ENCODE assay signal across 13 cellular contexts in genomic region chr2:172921538-172922236, GRCh38.
A peak's percentile ranks its signal among the peaks of the same experiment; 100 is the strongest.
DNase-seq lines count a peak whose midpoint lies in the region; TF ChIP-seq lines count a peak whose summit lies in the region.
"Had no signal": no experiment of that assay in that cellular context is flagged by ENCODE, and none has a peak within 500 bp of the region (broad histone marks: within the 10 kb centered on the region; RNA-seq: fewer than 3 reads in every experiment).

No MANE protein-coding gene starts in this region.

- TF ChIP-seq CTCF in fibroblast of pulmonary artery (IDR thresholded peaks at IDR 0.05; ENCODE audit: low read length, missing control alignments) (no peak), osteoblast (IDR thresholded peaks at IDR 0.05; ENCODE audit: extremely low read depth, low read depth, low read length) (no peak), MM.1S (IDR thresholded peaks at IDR 0.05; ENCODE audit: low read length) (no peak)

- H3K4me3 ChIP-seq in adipocyte (ENCODE audit: low read length) (no peak overlapping the region), fibroblast of pulmonary artery (replicated peaks; ENCODE audit: low read depth, low read length) (no peak overlapping the region), osteoblast (ENCODE audit: insufficient read depth, low read length) (no peak overlapping the region), MM.1S (ENCODE audit: low read length) (no peak overlapping the region)
- H3K4me3 ChIP-seq: heart left ventricle had no signal

- H3K27me3 ChIP-seq in adipocyte (replicated peaks; ENCODE audit: control insufficient read depth, insufficient read depth, low read length): no peaks in the 10 kb centered on the region
- peaks cover 8% of the 10 kb centered on the region for H3K27me3 ChIP-seq in osteoblast (ENCODE audit: insufficient read depth, low read length)
- no peaks in the 10 kb centered on the region for H3K27me3 ChIP-seq in MM.1S (replicated peaks; ENCODE audit: insufficient read depth, low read length)
- H3K27me3 ChIP-seq: heart left ventricle had no signal

- H3K27ac ChIP-seq in osteoblast (ENCODE audit: low read depth, low read length) (no peak overlapping the region), MM.1S (ENCODE audit: low read length) (no peak overlapping the region)
- H3K27ac ChIP-seq: heart left ventricle, neutrophil had no signal

- H3K36me3 ChIP-seq in adipocyte (ENCODE audit: control insufficient read depth, insufficient read depth, low read length, severe bottlenecking): no peaks in the 10 kb centered on the region
- no peaks in the 10 kb centered on the region for H3K36me3 ChIP-seq in osteoblast (ENCODE audit: insufficient read depth, low read length)
- no peaks in the 10 kb centered on the region for H3K36me3 ChIP-seq in MM.1S (replicated peaks; ENCODE audit: insufficient read depth, low read length)
- H3K36me3 ChIP-seq: neutrophil had no signal

- H3K9me2 ChIP-seq in MM.1S (replicated peaks; ENCODE audit: insufficient read depth, low read length): no peaks in the 10 kb centered on the region

- H3F3A ChIP-seq in MM.1S (ENCODE audit: insufficient read depth, low read length): no peaks in the 10 kb centered on the region

- H2AFZ ChIP-seq in osteoblast (ENCODE audit: low read length): no peak overlapping the region
- no peak overlapping the region for H2AFZ ChIP-seq in MM.1S (ENCODE audit: low read length)

- peaks cover 8% of the 10 kb centered on the region for H3K4me1 ChIP-seq in adipocyte (ENCODE audit: control insufficient read depth, insufficient read depth, low read length)
- H3K4me1 ChIP-seq in osteoblast (ENCODE audit: insufficient read depth, low read length): no peaks in the 10 kb centered on the region
- no peaks in the 10 kb centered on the region for H3K4me1 ChIP-seq in MM.1S (ENCODE audit: low read length)

- H3K79me2 ChIP-seq in osteoblast (ENCODE audit: insufficient read depth, low read length) (no peaks in the 10 kb centered on the region), MM.1S (ENCODE audit: low read length) (no peaks in the 10 kb centered on the region)

- DNase-seq in HCEC 1CT (peak; percentile 44), adipocyte (ENCODE audit: low read depth) (peak; percentile 53), fibroblast of pulmonary artery (ENCODE audit: low read depth) (peak; percentile 74), osteoblast (ENCODE audit: insufficient read length, low spot score, missing footprints) (peak; percentile 36), UCSD-AML1 (lab: John Stamatoyannopoulos, UW; ENCODE audit: unreplicated experiment) (no peak), MM.1S (no peak), GF-D8 (lab: John Stamatoyannopoulos, UW) (no peak), NCI-H1417 treated with DMSO at 0.1 percent for 48 hours (lab: John Stamatoyannopoulos, UW) (no peak)
- DNase-seq: activated naive CD4-positive, alpha-beta T cell; heart left ventricle; NCI-H1436; stimulated activated CD4-positive, alpha-beta T cell treated with anti-CD3 and anti-CD28 coated beads, Interleukin-12 subunit alpha, Interleukin-12 subunit beta, amount 100 ng/mL, for 4 hours had no signal

- H3K4me2 ChIP-seq in osteoblast (ENCODE audit: insufficient read depth, low read length) (no peak overlapping the region), MM.1S (ENCODE audit: low read depth, low read length) (no peak overlapping the region)

- H3K9me3 ChIP-seq in adipocyte (ENCODE audit: control insufficient read depth, low read length) (no peaks in the 10 kb centered on the region), osteoblast (ENCODE audit: low read depth, low read length) (no peaks in the 10 kb centered on the region), MM.1S (replicated peaks; ENCODE audit: insufficient read depth, low read length) (no peaks in the 10 kb centered on the region)
- H3K9me3 ChIP-seq: heart left ventricle, neutrophil had no signal

- H3K9ac ChIP-seq in adipocyte (ENCODE audit: low read length) (no peak overlapping the region), MM.1S (ENCODE audit: low read length) (no peak overlapping the region)

- H4K20me1 ChIP-seq in osteoblast (ENCODE audit: insufficient read depth, low read length): no peaks in the 10 kb centered on the region
- no peaks in the 10 kb centered on the region for H4K20me1 ChIP-seq in MM.1S (ENCODE audit: insufficient read depth, low read length)

Comparison
In these comparisons a context has a peak if more than half of its experiments do, and no peak if none do; other contexts are left out.
1. DNase-seq: peak in HCEC 1CT (single experiment), adipocyte (single experiment), fibroblast of pulmonary artery (single experiment) and osteoblast (single experiment); none in UCSD-AML1 (single experiment), MM.1S (single experiment), GF-D8 (single experiment) and NCI-H1417 treated with DMSO at 0.1 percent for 48 hours (single experiment).